ENCODE assay signal across 15 cellular contexts in genomic region chr9:126157826-126158431, GRCh38.
"Had no signal": no experiment of that assay in that cellular context is flagged by ENCODE, and none has a peak within 500 bp of the region (broad histone marks: within the 10 kb centered on the region; RNA-seq: fewer than 3 reads in every experiment).

No MANE protein-coding gene starts in this region.

- H3K27me3 Mint-ChIP-seq: activated naive CD8-positive, alpha-beta T cell treated with anti-CD3 and anti-CD28 coated beads, Interleukin-2, amount 10 ng/mL, durations not matched to agents 7 days and 5 days had no signal

- H3K9me3 ChIP-seq: breast epithelium, esophagus squamous epithelium, mucosa of descending colon, thyroid gland, vagina had no signal

- H3K9me3 Mint-ChIP-seq: activated naive CD8-positive, alpha-beta T cell treated with anti-CD3 and anti-CD28 coated beads, Interleukin-2, amount 10 ng/mL, durations not matched to agents 7 days and 5 days; naive thymus-derived CD8-positive, alpha-beta T cell had no signal

- ATAC-seq: left cardiac atrium; mucosa of descending colon; naive thymus-derived CD8-positive, alpha-beta T cell; T-helper 17 cell; WTC11 had no signal

- H3K4me3 ChIP-seq: breast epithelium, esophagus squamous epithelium, mucosa of descending colon, thyroid gland, vagina had no signal

- H3K27ac ChIP-seq: breast epithelium, esophagus squamous epithelium, thyroid gland, vagina had no signal

- H3K36me3 ChIP-seq: breast epithelium, esophagus squamous epithelium, thyroid gland, vagina had no signal

- H3K36me3 Mint-ChIP-seq: activated naive CD8-positive, alpha-beta T cell treated with anti-CD3 and anti-CD28 coated beads, Interleukin-2, amount 10 ng/mL, durations not matched to agents 7 days and 5 days; naive thymus-derived CD8-positive, alpha-beta T cell; WTC11 had no signal

- H3K4me3 Mint-ChIP-seq: activated naive CD8-positive, alpha-beta T cell treated with anti-CD3 and anti-CD28 coated beads, Interleukin-2, amount 10 ng/mL, durations not matched to agents 7 days and 5 days; naive thymus-derived CD8-positive, alpha-beta T cell; T-helper 17 cell; WTC11 had no signal

- H3K27ac Mint-ChIP-seq: activated naive CD8-positive, alpha-beta T cell treated with anti-CD3 and anti-CD28 coated beads, Interleukin-2, amount 10 ng/mL, durations not matched to agents 7 days and 5 days; T-helper 17 cell; WTC11 had no signal

- H3K4me1 Mint-ChIP-seq: activated naive CD8-positive, alpha-beta T cell treated with anti-CD3 and anti-CD28 coated beads, Interleukin-2, amount 10 ng/mL, durations not matched to agents 7 days and 5 days; naive thymus-derived CD8-positive, alpha-beta T cell; T-helper 17 cell had no signal

- DNase-seq: activated CD4-positive, alpha-beta T cell treated with anti-CD3 and anti-CD28 coated beads for 48 hours; activated gamma-delta T cell treated with Interleukin-2 at 50 U/mL for 16 hours; activated naive CD8-positive, alpha-beta T cell treated with anti-CD3 and anti-CD28 coated beads, Interleukin-2, amount 10 ng/mL, durations not matched to agents 7 days and 5 days; activated T-cell treated with anti-CD3 and anti-CD28 coated beads, Interleukin-2, amount 50 U/mL, for 48 hours; esophagus squamous epithelium; foreskin fibroblast; left cardiac atrium; mucosa of descending colon; naive thymus-derived CD8-positive, alpha-beta T cell; stimulated activated CD4-positive, alpha-beta T cell treated with anti-CD3 and anti-CD28 coated beads, Interleukin-4, amount 100 ng/mL, for 24 hours; T-helper 17 cell; thyroid gland had no signal
